Comparison of ENCODE assay signal across 18 cellular contexts in genomic region chr6:88616380-88616779, GRCh38.
A peak's percentile ranks its signal among the peaks of the same experiment; 100 is the strongest.
DNase-seq lines count a peak whose midpoint lies in the region; ATAC-seq and TF ChIP-seq lines count a peak whose summit lies in the region.
"Had no signal": no experiment of that assay in that cellular context is flagged by ENCODE, and none has a peak within 500 bp of the region (broad histone marks: within the 10 kb centered on the region; RNA-seq: fewer than 3 reads in every experiment).

No MANE protein-coding gene starts in this region.

- H3K27me3 Mint-ChIP-seq in activated CD8-positive, alpha-beta T cell treated with anti-CD3 and anti-CD28 coated beads for 36 hours, result no peaks in the 10 kb centered on the region
- no peaks in the 10 kb centered on the region for H3K27me3 Mint-ChIP-seq in activated CD8-positive, alpha-beta T cell treated with anti-CD3 and anti-CD28 coated beads, Interleukin-2, amount 10 ng/mL, durations not matched to agents 7 days and 5 days (ENCODE audit: low read depth)
- H3K27me3 Mint-ChIP-seq in stimulated activated naive B cell treated with anti-CD40 and anti-IgM and Interleukin-4, amounts not matched to agents 10 μg/mL and 1 μg/mL and 100 μg/mL, for 72 hours, result no peaks in the 10 kb centered on the region
- no peaks in the 10 kb centered on the region for H3K27me3 Mint-ChIP-seq in activated T-cell treated with anti-CD3 and anti-CD28 coated beads, Interleukin-2, amount 50 U/mL, for 4 hours (ENCODE audit: low read depth)
- H3K27me3 Mint-ChIP-seq: activated CD4-positive, alpha-beta T cell treated with anti-CD3 and anti-CD28 coated beads for 36 hours had no signal

- no peak overlapping the region for H3K4me3 Mint-ChIP-seq in activated CD8-positive, alpha-beta T cell treated with anti-CD3 and anti-CD28 coated beads for 36 hours
- H3K4me3 Mint-ChIP-seq in activated CD8-positive, alpha-beta T cell treated with anti-CD3 and anti-CD28 coated beads, Interleukin-2, amount 10 ng/mL, durations not matched to agents 7 days and 5 days, result no peak overlapping the region
- no peak overlapping the region for H3K4me3 Mint-ChIP-seq in stimulated activated naive B cell treated with anti-CD40 and anti-IgM and Interleukin-4, amounts not matched to agents 10 μg/mL and 1 μg/mL and 100 μg/mL, for 72 hours
- no peak overlapping the region for H3K4me3 Mint-ChIP-seq in activated T-cell treated with anti-CD3 and anti-CD28 coated beads, Interleukin-2, amount 50 U/mL, for 4 hours
- H3K4me3 Mint-ChIP-seq: activated CD4-positive, alpha-beta T cell treated with anti-CD3 and anti-CD28 coated beads for 36 hours; nephron had no signal

- no peak for TF ChIP-seq CTCF in activated CD8-positive, alpha-beta T cell treated with anti-CD3 and anti-CD28 coated beads for 36 hours (IDR thresholded peaks at IDR 0.05)

- ATAC-seq in activated CD8-positive, alpha-beta T cell treated with anti-CD3 and anti-CD28 coated beads for 36 hours, result no peak
- ATAC-seq in activated CD8-positive, alpha-beta T cell treated with anti-CD3 and anti-CD28 coated beads, Interleukin-2, amount 10 ng/mL, durations not matched to agents 7 days and 5 days, result no peak
- ATAC-seq in GM21619 (IDR thresholded peaks at IDR 0.05; ENCODE audit: unreplicated experiment) (peak; percentile 69), HG03139 (IDR thresholded peaks at IDR 0.05; ENCODE audit: unreplicated experiment) (peak; percentile 60)
- peak; percentile 83 to 84 for ATAC-seq in stimulated activated naive B cell treated with anti-CD40 and anti-IgM and Interleukin-4, amounts not matched to agents 10 μg/mL and 1 μg/mL and 100 μg/mL, for 72 hours (replicated peaks)
- ATAC-seq in activated T-cell treated with anti-CD3 and anti-CD28 coated beads, Interleukin-2, amount 50 U/mL, for 4 hours, result no peak
- ATAC-seq: activated CD4-positive, alpha-beta T cell treated with anti-CD3 and anti-CD28 coated beads for 36 hours; activated naive CD4-positive, alpha-beta T cell treated with anti-CD3 and anti-CD28 coated beads, Interleukin-2, amount 50 U/mL, for 72 hours had no signal

- peaks cover 34% of the 10 kb centered on the region for H3K36me3 Mint-ChIP-seq in activated CD8-positive, alpha-beta T cell treated with anti-CD3 and anti-CD28 coated beads for 36 hours (ENCODE audit: low read depth)
- H3K36me3 Mint-ChIP-seq in activated CD8-positive, alpha-beta T cell treated with anti-CD3 and anti-CD28 coated beads, Interleukin-2, amount 10 ng/mL, durations not matched to agents 7 days and 5 days (ENCODE audit: low read depth), result peaks cover 25% of the 10 kb centered on the region
- H3K36me3 Mint-ChIP-seq in stimulated activated naive B cell treated with anti-CD40 and anti-IgM and Interleukin-4, amounts not matched to agents 10 μg/mL and 1 μg/mL and 100 μg/mL, for 72 hours, result peaks cover 25 to 37% of the 10 kb centered on the region in 2 donors
- peaks cover 35% of the 10 kb centered on the region for H3K36me3 Mint-ChIP-seq in activated T-cell treated with anti-CD3 and anti-CD28 coated beads, Interleukin-2, amount 50 U/mL, for 4 hours (ENCODE audit: insufficient read depth)

- intact Hi-C loops in activated CD8-positive, alpha-beta T cell treated with anti-CD3 and anti-CD28 coated beads for 36 hours (cut with micrococcal nuclease), result no loop called here

- POLR2A ChIA-PET in activated CD8-positive, alpha-beta T cell treated with anti-CD3 and anti-CD28 coated beads for 36 hours (lab: Charles Lee), result no interaction called here
- POLR2A ChIA-PET in activated CD8-positive, alpha-beta T cell treated with anti-CD3 and anti-CD28 coated beads, Interleukin-2, amount 10 ng/mL, durations not matched to agents 7 days and 5 days (lab: Charles Lee), result no interaction called here

- no peaks in the 10 kb centered on the region for H3K4me1 Mint-ChIP-seq in activated CD8-positive, alpha-beta T cell treated with anti-CD3 and anti-CD28 coated beads for 36 hours (ENCODE audit: low read depth)
- H3K4me1 Mint-ChIP-seq in activated CD8-positive, alpha-beta T cell treated with anti-CD3 and anti-CD28 coated beads, Interleukin-2, amount 10 ng/mL, durations not matched to agents 7 days and 5 days (ENCODE audit: low read depth), result no peaks in the 10 kb centered on the region
- H3K4me1 Mint-ChIP-seq in stimulated activated naive B cell treated with anti-CD40 and anti-IgM and Interleukin-4, amounts not matched to agents 10 μg/mL and 1 μg/mL and 100 μg/mL, for 72 hours, result peaks cover 19 to 48% of the 10 kb centered on the region in 2 donors
- no peaks in the 10 kb centered on the region for H3K4me1 Mint-ChIP-seq in activated T-cell treated with anti-CD3 and anti-CD28 coated beads, Interleukin-2, amount 50 U/mL, for 4 hours (ENCODE audit: low read depth)
- H3K4me1 Mint-ChIP-seq: activated CD4-positive, alpha-beta T cell treated with anti-CD3 and anti-CD28 coated beads for 36 hours; nephron had no signal

- no peaks in the 10 kb centered on the region for H3K9me3 Mint-ChIP-seq in activated CD8-positive, alpha-beta T cell treated with anti-CD3 and anti-CD28 coated beads for 36 hours
- no peaks in the 10 kb centered on the region for H3K9me3 Mint-ChIP-seq in activated CD8-positive, alpha-beta T cell treated with anti-CD3 and anti-CD28 coated beads, Interleukin-2, amount 10 ng/mL, durations not matched to agents 7 days and 5 days (ENCODE audit: insufficient read depth)
- H3K9me3 Mint-ChIP-seq in stimulated activated naive B cell treated with anti-CD40 and anti-IgM and Interleukin-4, amounts not matched to agents 10 μg/mL and 1 μg/mL and 100 μg/mL, for 72 hours, result peaks cover 3 to 7% of the 10 kb centered on the region in 2 donors
- H3K9me3 Mint-ChIP-seq in activated T-cell treated with anti-CD3 and anti-CD28 coated beads, Interleukin-2, amount 50 U/mL, for 4 hours, result no peaks in the 10 kb centered on the region
- H3K9me3 Mint-ChIP-seq: nephron had no signal

- DNase-seq in activated CD8-positive, alpha-beta T cell treated with anti-CD3 and anti-CD28 coated beads for 36 hours, result no peak
- DNase-seq in activated CD8-positive, alpha-beta T cell treated with anti-CD3 and anti-CD28 coated beads, Interleukin-2, amount 10 ng/mL, durations not matched to agents 7 days and 5 days, result no peak
- DNase-seq in stimulated activated naive B cell treated with anti-CD40 and anti-IgM and Interleukin-4, amounts not matched to agents 10 μg/mL and 1 μg/mL and 100 μg/mL, for 72 hours, result no peak
- no peak for DNase-seq in amygdala (lab: John Stamatoyannopoulos, UW)
- DNase-seq in activated T-cell treated with anti-CD3 and anti-CD28 coated beads, Interleukin-2, amount 50 U/mL, for 4 hours, result no peak
- DNase-seq in stimulated activated CD4-positive, alpha-beta T cell treated with anti-CD3 and anti-CD28 coated beads, Interleukin-12 subunit alpha, Interleukin-12 subunit beta, amount 100 ng/mL, for 4 hours, result no peak
- DNase-seq: activated CD4-positive, alpha-beta T cell treated with anti-CD3 and anti-CD28 coated beads for 36 hours; C1 segment of cervical spinal cord; DMS79; effector CD4-positive, alpha-beta T cell; IMR-90; NCI-H1092 treated with DMSO at 0.1 percent for 48 hours; SHP77; T-helper 2 cell had no signal

- peak overlapping the region; percentile 63 for H3K27ac Mint-ChIP-seq in activated CD8-positive, alpha-beta T cell treated with anti-CD3 and anti-CD28 coated beads for 36 hours
- no peak overlapping the region for H3K27ac Mint-ChIP-seq in activated CD8-positive, alpha-beta T cell treated with anti-CD3 and anti-CD28 coated beads, Interleukin-2, amount 10 ng/mL, durations not matched to agents 7 days and 5 days
- H3K27ac Mint-ChIP-seq in stimulated activated naive B cell treated with anti-CD40 and anti-IgM and Interleukin-4, amounts not matched to agents 10 μg/mL and 1 μg/mL and 100 μg/mL, for 72 hours, result peak overlapping the region; percentile 83
- H3K27ac Mint-ChIP-seq: activated CD4-positive, alpha-beta T cell treated with anti-CD3 and anti-CD28 coated beads for 36 hours; activated naive CD4-positive, alpha-beta T cell treated with anti-CD3 and anti-CD28 coated beads, Interleukin-2, amount 50 U/mL, for 72 hours; nephron had no signal

- CTCF ChIA-PET in activated CD8-positive, alpha-beta T cell treated with anti-CD3 and anti-CD28 coated beads for 36 hours (lab: Charles Lee), result no interaction called here
- CTCF ChIA-PET in activated CD8-positive, alpha-beta T cell treated with anti-CD3 and anti-CD28 coated beads, Interleukin-2, amount 10 ng/mL, durations not matched to agents 7 days and 5 days (lab: Charles Lee), result no interaction called here

Comparison
In these comparisons a context has a peak if more than half of its experiments do, and no peak if none do; other contexts are left out.
1. ATAC-seq: peak in GM21619 (single experiment), HG03139 (single experiment) and stimulated activated naive B cell treated with anti-CD40 and anti-IgM and Interleukin-4, amounts not matched to agents 10 μg/mL and 1 μg/mL and 100 μg/mL, for 72 hours (2 of 2); none in activated CD8-positive, alpha-beta T cell treated with anti-CD3 and anti-CD28 coated beads for 36 hours (single experiment), activated CD8-positive, alpha-beta T cell treated with anti-CD3 and anti-CD28 coated beads, Interleukin-2, amount 10 ng/mL, durations not matched to agents 7 days and 5 days (single experiment) and activated T-cell treated with anti-CD3 and anti-CD28 coated beads, Interleukin-2, amount 50 U/mL, for 4 hours (0 of 2).